1 cellular context compared by ENCODE assay signal in the genomic region with DNA sequence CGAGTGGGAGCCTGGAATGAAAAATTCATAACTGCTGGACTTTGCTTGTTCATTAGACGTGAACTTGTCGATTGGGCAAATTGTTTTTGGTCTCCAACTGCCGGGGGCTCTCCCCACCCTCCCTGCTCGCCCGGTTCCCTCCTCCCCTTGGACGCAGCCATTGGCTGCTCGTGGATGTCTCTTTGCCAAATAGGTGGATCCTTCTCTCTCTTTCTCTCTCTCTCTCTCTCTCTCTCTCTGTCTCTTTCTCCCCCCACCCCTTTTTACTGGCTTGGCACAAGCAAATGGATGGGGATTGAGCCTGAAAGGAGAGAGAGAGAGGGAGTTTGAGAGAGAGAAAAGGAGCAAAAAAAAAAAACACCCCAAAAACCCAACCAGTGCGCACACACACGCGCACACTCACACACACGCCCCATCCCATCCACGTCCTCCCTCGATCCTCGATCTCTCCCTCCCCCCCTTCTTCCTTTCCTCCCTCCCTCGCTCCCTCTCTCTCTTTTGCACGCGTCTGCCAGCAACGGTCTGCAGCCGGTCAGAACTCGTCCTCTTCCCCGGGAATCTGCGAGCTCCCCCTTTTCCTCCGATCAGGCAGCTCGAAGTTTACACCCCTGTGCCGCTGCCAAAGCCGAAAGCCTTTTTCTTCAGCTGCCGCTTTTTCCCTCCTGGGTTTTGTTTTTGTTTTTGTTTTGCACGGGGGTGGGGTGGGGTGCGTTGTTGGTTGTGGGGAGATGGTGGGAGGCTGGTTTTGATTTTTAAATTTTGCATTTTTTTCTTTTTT.
TF ChIP-seq lines count a peak whose summit lies in the region.

No MANE protein-coding gene starts in this region.

TF ChIP-seq in K562, 482 proteins besides CTCF, POLR2A, EP300 and RAD21 (continued from another document and continues in another):
- TF ChIP-seq, protein P1, sequence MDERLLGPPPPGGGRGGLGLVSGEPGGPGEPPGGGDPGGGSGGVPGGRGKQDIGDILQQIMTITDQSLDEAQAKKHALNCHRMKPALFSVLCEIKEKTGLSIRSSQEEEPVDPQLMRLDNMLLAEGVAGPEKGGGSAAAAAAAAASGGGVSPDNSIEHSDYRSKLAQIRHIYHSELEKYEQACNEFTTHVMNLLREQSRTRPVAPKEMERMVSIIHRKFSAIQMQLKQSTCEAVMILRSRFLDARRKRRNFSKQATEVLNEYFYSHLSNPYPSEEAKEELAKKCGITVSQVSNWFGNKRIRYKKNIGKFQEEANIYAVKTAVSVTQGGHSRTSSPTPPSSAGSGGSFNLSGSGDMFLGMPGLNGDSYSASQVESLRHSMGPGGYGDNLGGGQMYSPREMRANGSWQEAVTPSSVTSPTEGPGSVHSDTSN (CRISPR knock-in tag; IDR thresholded peaks at IDR 0.05; ENCODE audit: low read depth): no peak
- TF ChIP-seq, protein P1 (tag; conservative IDR thresholded peaks at IDR 0.05; ENCODE audit: low read depth): 0 out of 2 replicates have a peak, but pooled peaks have one; percentile 25
- TF ChIP-seq, protein P2, sequence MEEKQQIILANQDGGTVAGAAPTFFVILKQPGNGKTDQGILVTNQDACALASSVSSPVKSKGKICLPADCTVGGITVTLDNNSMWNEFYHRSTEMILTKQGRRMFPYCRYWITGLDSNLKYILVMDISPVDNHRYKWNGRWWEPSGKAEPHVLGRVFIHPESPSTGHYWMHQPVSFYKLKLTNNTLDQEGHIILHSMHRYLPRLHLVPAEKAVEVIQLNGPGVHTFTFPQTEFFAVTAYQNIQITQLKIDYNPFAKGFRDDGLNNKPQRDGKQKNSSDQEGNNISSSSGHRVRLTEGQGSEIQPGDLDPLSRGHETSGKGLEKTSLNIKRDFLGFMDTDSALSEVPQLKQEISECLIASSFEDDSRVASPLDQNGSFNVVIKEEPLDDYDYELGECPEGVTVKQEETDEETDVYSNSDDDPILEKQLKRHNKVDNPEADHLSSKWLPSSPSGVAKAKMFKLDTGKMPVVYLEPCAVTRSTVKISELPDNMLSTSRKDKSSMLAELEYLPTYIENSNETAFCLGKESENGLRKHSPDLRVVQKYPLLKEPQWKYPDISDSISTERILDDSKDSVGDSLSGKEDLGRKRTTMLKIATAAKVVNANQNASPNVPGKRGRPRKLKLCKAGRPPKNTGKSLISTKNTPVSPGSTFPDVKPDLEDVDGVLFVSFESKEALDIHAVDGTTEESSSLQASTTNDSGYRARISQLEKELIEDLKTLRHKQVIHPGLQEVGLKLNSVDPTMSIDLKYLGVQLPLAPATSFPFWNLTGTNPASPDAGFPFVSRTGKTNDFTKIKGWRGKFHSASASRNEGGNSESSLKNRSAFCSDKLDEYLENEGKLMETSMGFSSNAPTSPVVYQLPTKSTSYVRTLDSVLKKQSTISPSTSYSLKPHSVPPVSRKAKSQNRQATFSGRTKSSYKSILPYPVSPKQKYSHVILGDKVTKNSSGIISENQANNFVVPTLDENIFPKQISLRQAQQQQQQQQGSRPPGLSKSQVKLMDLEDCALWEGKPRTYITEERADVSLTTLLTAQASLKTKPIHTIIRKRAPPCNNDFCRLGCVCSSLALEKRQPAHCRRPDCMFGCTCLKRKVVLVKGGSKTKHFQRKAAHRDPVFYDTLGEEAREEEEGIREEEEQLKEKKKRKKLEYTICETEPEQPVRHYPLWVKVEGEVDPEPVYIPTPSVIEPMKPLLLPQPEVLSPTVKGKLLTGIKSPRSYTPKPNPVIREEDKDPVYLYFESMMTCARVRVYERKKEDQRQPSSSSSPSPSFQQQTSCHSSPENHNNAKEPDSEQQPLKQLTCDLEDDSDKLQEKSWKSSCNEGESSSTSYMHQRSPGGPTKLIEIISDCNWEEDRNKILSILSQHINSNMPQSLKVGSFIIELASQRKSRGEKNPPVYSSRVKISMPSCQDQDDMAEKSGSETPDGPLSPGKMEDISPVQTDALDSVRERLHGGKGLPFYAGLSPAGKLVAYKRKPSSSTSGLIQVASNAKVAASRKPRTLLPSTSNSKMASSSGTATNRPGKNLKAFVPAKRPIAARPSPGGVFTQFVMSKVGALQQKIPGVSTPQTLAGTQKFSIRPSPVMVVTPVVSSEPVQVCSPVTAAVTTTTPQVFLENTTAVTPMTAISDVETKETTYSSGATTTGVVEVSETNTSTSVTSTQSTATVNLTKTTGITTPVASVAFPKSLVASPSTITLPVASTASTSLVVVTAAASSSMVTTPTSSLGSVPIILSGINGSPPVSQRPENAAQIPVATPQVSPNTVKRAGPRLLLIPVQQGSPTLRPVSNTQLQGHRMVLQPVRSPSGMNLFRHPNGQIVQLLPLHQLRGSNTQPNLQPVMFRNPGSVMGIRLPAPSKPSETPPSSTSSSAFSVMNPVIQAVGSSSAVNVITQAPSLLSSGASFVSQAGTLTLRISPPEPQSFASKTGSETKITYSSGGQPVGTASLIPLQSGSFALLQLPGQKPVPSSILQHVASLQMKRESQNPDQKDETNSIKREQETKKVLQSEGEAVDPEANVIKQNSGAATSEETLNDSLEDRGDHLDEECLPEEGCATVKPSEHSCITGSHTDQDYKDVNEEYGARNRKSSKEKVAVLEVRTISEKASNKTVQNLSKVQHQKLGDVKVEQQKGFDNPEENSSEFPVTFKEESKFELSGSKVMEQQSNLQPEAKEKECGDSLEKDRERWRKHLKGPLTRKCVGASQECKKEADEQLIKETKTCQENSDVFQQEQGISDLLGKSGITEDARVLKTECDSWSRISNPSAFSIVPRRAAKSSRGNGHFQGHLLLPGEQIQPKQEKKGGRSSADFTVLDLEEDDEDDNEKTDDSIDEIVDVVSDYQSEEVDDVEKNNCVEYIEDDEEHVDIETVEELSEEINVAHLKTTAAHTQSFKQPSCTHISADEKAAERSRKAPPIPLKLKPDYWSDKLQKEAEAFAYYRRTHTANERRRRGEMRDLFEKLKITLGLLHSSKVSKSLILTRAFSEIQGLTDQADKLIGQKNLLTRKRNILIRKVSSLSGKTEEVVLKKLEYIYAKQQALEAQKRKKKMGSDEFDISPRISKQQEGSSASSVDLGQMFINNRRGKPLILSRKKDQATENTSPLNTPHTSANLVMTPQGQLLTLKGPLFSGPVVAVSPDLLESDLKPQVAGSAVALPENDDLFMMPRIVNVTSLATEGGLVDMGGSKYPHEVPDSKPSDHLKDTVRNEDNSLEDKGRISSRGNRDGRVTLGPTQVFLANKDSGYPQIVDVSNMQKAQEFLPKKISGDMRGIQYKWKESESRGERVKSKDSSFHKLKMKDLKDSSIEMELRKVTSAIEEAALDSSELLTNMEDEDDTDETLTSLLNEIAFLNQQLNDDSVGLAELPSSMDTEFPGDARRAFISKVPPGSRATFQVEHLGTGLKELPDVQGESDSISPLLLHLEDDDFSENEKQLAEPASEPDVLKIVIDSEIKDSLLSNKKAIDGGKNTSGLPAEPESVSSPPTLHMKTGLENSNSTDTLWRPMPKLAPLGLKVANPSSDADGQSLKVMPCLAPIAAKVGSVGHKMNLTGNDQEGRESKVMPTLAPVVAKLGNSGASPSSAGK (IDR thresholded peaks at IDR 0.05): peak; percentile 90
- TF ChIP-seq RBFOX2 (IDR thresholded peaks at IDR 0.05; ENCODE audit: low read depth, low read length): 0 out of 2 replicates have a peak, but pooled peaks have one; percentile 39
- peak; percentile 72 for TF ChIP-seq RBBP5 (IDR thresholded peaks at IDR 0.05; ENCODE audit: borderline replicate concordance, insufficient read depth, low read length, poor library complexity, severe bottlenecking)
- no peak for TF ChIP-seq U2AF1 (optimal IDR thresholded peaks at IDR 0.05; ENCODE audit: low read depth, low read length)
- TF ChIP-seq, protein P3, sequence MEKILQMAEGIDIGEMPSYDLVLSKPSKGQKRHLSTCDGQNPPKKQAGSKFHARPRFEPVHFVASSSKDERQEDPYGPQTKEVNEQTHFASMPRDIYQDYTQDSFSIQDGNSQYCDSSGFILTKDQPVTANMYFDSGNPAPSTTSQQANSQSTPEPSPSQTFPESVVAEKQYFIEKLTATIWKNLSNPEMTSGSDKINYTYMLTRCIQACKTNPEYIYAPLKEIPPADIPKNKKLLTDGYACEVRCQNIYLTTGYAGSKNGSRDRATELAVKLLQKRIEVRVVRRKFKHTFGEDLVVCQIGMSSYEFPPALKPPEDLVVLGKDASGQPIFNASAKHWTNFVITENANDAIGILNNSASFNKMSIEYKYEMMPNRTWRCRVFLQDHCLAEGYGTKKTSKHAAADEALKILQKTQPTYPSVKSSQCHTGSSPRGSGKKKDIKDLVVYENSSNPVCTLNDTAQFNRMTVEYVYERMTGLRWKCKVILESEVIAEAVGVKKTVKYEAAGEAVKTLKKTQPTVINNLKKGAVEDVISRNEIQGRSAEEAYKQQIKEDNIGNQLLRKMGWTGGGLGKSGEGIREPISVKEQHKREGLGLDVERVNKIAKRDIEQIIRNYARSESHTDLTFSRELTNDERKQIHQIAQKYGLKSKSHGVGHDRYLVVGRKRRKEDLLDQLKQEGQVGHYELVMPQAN (IDR thresholded peaks at IDR 0.05; ENCODE audit: borderline replicate concordance): 0 out of 2 replicates have a peak, but pooled peaks have one; percentile 47
- TF ChIP-seq LEF1 (IDR thresholded peaks at IDR 0.05): no peak
- TF ChIP-seq SRSF7 (optimal IDR thresholded peaks at IDR 0.05; ENCODE audit: low read depth, low read length): no peak
- no peak; a peak in 1 of 4 replicates for TF ChIP-seq RCOR1 (IDR thresholded peaks at IDR 0.05; ENCODE audit: borderline replicate concordance in 1 of 2, low read depth in 2 of 2, low read length in 2 of 2)
- 0 out of 2 replicates have a peak, but pooled peaks have one; percentile 19 for TF ChIP-seq RAD51 (IDR thresholded peaks at IDR 0.05; ENCODE audit: borderline replicate concordance, low read depth)
- TF ChIP-seq L3MBTL2 (IDR thresholded peaks at IDR 0.05): peak; percentile 78; the same call in 1 of the 2 replicates
- TF ChIP-seq EP400 (IDR thresholded peaks at IDR 0.05): peak; percentile 67; the same call in 1 of the 2 replicates
- TF ChIP-seq, protein P4, sequence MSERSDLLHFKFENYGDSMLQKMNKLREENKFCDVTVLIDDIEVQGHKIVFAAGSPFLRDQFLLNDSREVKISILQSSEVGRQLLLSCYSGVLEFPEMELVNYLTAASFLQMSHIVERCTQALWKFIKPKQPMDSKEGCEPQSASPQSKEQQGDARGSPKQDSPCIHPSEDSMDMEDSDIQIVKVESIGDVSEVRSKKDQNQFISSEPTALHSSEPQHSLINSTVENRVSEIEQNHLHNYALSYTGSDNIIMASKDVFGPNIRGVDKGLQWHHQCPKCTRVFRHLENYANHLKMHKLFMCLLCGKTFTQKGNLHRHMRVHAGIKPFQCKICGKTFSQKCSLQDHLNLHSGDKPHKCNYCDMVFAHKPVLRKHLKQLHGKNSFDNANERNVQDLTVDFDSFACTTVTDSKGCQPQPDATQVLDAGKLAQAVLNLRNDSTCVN (CRISPR knock-in tag; IDR thresholded peaks at IDR 0.05): 0 out of 2 replicates have a peak, but pooled peaks have one; percentile 33
- peak in 1 of 2 experiments; percentile 84; a peak in 2 of 4 replicates for TF ChIP-seq HDAC1 (IDR thresholded peaks at IDR 0.05)
- TF ChIP-seq, protein P5, sequence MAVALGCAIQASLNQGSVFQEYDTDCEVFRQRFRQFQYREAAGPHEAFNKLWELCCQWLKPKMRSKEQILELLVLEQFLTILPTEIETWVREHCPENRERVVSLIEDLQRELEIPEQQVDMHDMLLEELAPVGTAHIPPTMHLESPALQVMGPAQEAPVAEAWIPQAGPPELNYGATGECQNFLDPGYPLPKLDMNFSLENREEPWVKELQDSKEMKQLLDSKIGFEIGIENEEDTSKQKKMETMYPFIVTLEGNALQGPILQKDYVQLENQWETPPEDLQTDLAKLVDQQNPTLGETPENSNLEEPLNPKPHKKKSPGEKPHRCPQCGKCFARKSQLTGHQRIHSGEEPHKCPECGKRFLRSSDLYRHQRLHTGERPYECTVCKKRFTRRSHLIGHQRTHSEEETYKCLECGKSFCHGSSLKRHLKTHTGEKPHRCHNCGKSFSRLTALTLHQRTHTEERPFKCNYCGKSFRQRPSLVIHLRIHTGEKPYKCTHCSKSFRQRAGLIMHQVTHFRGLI (CRISPR knock-in tag; IDR thresholded peaks at IDR 0.05): no peak
